Comparison of ENCODE assay signal across 26 cellular contexts in genomic region chr6:83998021-83998584, GRCh38. TPM values are rescaled to one million over a fixed set of nuclear protein-coding genes. Genes with fewer than 3 reads are reported as not detected.
"Had no signal": no experiment of that assay in that cellular context is flagged by ENCODE, and none has a peak within 500 bp of the region (broad histone marks: within the 10 kb centered on the region; RNA-seq: fewer than 3 reads in every experiment).

No MANE protein-coding gene starts in this region.

- DNase-seq: colonic mucosa; cortex of kidney; effector CD8-positive, alpha-beta T cell; effector memory CD8-positive, alpha-beta T cell; endodermal cell; erythroblast; esophagus squamous epithelium; foreskin fibroblast; foreskin melanocyte; gastrocnemius medialis; glutamatergic neuron; head of caudate nucleus; heart right ventricle; hippocampal formation; islet precursor cell; kidney; kidney glomerular epithelial cell; left lung; left ventricle myocardium superior; lower lobe of right lung; mesenchymal stem cell; naive thymus-derived CD4-positive, alpha-beta T cell; natural killer cell had no signal

- H3K4me1 ChIP-seq: colonic mucosa, esophagus squamous epithelium, gastrocnemius medialis, heart right ventricle, left lung, lower lobe of right lung had no signal

- H3K27ac ChIP-seq: colonic mucosa, epithelial cell of prostate, esophagus squamous epithelium, gastrocnemius medialis, heart right ventricle, left lung, lower lobe of right lung had no signal

- H3K4me3 ChIP-seq: colonic mucosa, esophagus squamous epithelium, gastrocnemius medialis, heart right ventricle, left lung, lower lobe of right lung had no signal

- ATAC-seq: effector memory CD8-positive, alpha-beta T cell; esophagus mucosa; gastrocnemius medialis; heart right ventricle; left lung; left ventricle myocardium superior; lower lobe of right lung; naive thymus-derived CD4-positive, alpha-beta T cell; natural killer cell had no signal

- H3K9me3 ChIP-seq: colonic mucosa, esophagus squamous epithelium, gastrocnemius medialis, heart right ventricle, left lung, lower lobe of right lung had no signal

- FAIRE-seq: endometrium, kidney had no signal

- H3K27me3 ChIP-seq: colonic mucosa, esophagus squamous epithelium, gastrocnemius medialis, left lung had no signal

- H3K36me3 ChIP-seq: colonic mucosa, esophagus squamous epithelium, gastrocnemius medialis, heart right ventricle, left lung, lower lobe of right lung had no signal

RNA-seq across cellular contexts. Expression of gene MRAP2, which starts 35.5 kb away (rescaled TPM):
- total RNA-seq: left ventricle myocardium superior; naive thymus-derived CD4-positive, alpha-beta T cell; natural killer cell had no signal
- polyA plus RNA-seq: naive thymus-derived CD4-positive, alpha-beta T cell had no signal
